ENCODE assay signal across 11 cellular contexts in the genomic region with DNA sequence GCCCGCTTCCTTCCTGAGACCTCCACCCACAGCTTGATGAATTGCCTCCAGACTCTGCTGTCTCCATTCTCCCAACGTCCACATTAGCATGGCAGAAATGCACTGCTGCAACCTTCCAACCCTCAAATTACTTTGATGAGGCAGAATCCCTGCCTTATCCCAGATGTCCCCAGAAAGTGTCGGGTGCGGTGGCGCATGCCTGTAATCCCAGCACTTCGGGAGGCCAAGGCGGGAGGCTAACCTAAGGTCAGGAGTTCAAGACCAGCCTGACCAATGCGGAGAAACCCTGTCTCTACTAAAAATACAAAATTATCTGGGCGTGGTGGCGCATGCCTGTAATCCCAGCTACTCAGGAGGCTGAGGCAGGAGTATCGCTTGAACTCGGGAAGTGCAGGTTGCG. TPM values are rescaled to one million over a fixed set of nuclear protein-coding genes. Genes with fewer than 3 reads are reported as not detected.
"Had no signal": no experiment of that assay in that cellular context is flagged by ENCODE, and none has a peak within 500 bp of the region (broad histone marks: within the 10 kb centered on the region; RNA-seq: fewer than 3 reads in every experiment).

No MANE protein-coding gene starts in this region.

RNA-seq across cellular contexts. Expression of gene RLBP1, which starts 15.2 kb away (rescaled TPM):
- total RNA-seq: activated CD4-positive, alpha-beta memory T cell treated with anti-CD3 and anti-CD28 coated beads, Interleukin-2, amount 10 ng/mL, durations not matched to agents 7 days and 5 days; activated naive CD4-positive, alpha-beta T cell treated with anti-CD3 and anti-CD28 coated beads for 36 hours; activated T-cell treated with anti-CD3 and anti-CD28 coated beads, Interleukin-2, amount 50 U/mL, for 4 hours; activated T-helper 1 cell treated with anti-CD3 and anti-CD28 coated beads, Interleukin-12 subunit alpha, Interleukin-12 subunit beta, Interleukin-2, Interleukin-4 antibody, amounts not matched to agents 30 ng/mL and 10 ng/mL and 1 ng/mL, durations not matched to agents 14 hours and 24 hours and 36 hours; aorta; RPMI7951; SJCRH30; T-helper 1 cell treated with Interleukin-12 subunit alpha and Interleukin-12 subunit beta and Interleukin-4 antibody, amounts not matched to agents 30 ng/mL and 1 ng/mL, for 36 hours; T-helper 2 cell treated with Interferon-gamma antibody and Interleukin-4, amounts not matched to agents 100 ng/mL and 5 ng/mL, for 36 hours; WTC11 had no signal
- polyA plus RNA-seq: aorta, IgD-negative memory B cell had no signal
